1 cellular context compared by ENCODE assay signal in the genomic region with DNA sequence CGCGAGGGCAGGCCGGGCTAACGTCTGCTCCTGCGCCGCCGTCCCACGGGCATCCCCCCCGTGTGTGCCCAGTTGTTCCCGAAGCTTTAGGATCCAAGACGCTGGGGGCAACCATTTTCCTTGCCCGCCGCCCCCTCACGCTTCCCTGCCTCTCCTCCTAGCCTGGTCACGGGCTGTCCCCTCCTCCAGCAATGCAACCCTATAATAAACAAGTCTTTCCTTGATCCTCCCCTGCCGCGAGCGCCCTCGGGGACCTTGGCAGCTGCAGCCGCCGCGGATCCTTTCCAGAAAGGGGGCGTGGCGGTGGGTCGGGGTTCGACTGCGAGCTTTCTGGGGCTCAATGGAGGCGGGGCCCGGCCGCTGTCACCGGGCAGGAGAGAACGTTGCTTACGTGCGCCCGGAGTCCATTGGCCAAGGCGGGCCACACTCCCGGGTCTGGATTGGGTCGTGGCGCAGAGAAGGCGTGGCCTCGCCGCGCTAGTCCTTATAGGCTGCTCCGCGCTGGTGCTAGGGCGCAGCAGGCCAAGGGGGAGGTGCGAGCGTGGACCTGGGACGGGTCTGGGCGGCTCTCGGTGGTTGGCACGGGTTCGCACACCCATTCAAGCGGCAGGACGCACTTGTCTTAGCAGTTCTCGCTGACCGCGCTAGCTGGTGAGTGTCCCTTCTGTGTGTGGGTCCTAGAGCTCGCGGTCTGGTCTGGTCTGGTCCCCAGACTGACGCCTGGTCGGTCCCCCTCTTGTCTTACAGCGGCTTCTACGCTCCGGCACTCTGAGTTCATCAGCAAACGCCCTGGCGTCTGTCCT.
TF ChIP-seq lines count a peak whose summit lies in the region.

Gene DDIT4, plus strand, starts transcription at position 515 of the 803 bp plus-strand sequence. CDS start 293 bp downstream, outside the sequence.

TF ChIP-seq in K562, 482 proteins besides CTCF, POLR2A, EP300 and RAD21 (continued from another document and continues in another):
- TF ChIP-seq ETS1 (conservative IDR thresholded peaks at IDR 0.05; ENCODE audit: control insufficient read depth, low read depth, low read length) (peak; percentile 57), SIRT6 (IDR thresholded peaks at IDR 0.05; ENCODE audit: low read depth, low read length) (peak; percentile 73), RBM22 (IDR thresholded peaks at IDR 0.05; ENCODE audit: low read depth, low read length, poor library complexity, severe bottlenecking) (peak; percentile 46), ZFP91 (CRISPR knock-in tag; IDR thresholded peaks at IDR 0.05) (no peak; the same call in 1 of the 2 replicates), ZSCAN32 (CRISPR knock-in tag; IDR thresholded peaks at IDR 0.05) (peak; percentile 67), ELF2 (CRISPR knock-in tag; IDR thresholded peaks at IDR 0.05) (peak; percentile 79), HDAC2 (IDR thresholded peaks at IDR 0.05) (no peak; the same call in 1 of the 2 replicates), KDM2B (CRISPR knock-in tag; IDR thresholded peaks at IDR 0.05) (peak; percentile 97), E2F6 (IDR thresholded peaks at IDR 0.05; ENCODE audit: borderline replicate concordance in 1 of 2, extremely low read depth in 1 of 2, insufficient read depth in 1 of 2, insufficient read length in 1 of 2, low read depth in 1 of 2, low read length in 1 of 2, poor library complexity in 1 of 2, severe bottlenecking in 1 of 2) (peak; percentile 52 to 55), ZNF12 (CRISPR knock-in tag; IDR thresholded peaks at IDR 0.05) (peak; percentile 100), SOX6 (IDR thresholded peaks at IDR 0.05) (no peak), NFYB (IDR thresholded peaks at IDR 0.05; ENCODE audit: extremely low read depth, insufficient read length) (peak; percentile 67), USF2 (CRISPR knock-in tag; IDR thresholded peaks at IDR 0.05) (peak; percentile 64; the same call in 1 of the 2 replicates), MEIS2 (IDR thresholded peaks at IDR 0.05; ENCODE audit: partially characterized antibody) (no peak), SRF (CRISPR knock-in tag; IDR thresholded peaks at IDR 0.05) (peak; percentile 52 to 74; a peak in 1 of 4 replicates), NFATC3 (IDR thresholded peaks at IDR 0.05) (0 out of 2 replicates have a peak, but pooled peaks have one; percentile 71), ZNF224 (CRISPR knock-in tag; IDR thresholded peaks at IDR 0.05) (peak; percentile 71; the same call in 1 of the 2 replicates), E2F4 (CRISPR knock-in tag; IDR thresholded peaks at IDR 0.05; ENCODE audit: low read depth) (no peak), RBBP5 (IDR thresholded peaks at IDR 0.05; ENCODE audit: borderline replicate concordance, insufficient read depth, low read length, poor library complexity, severe bottlenecking) (peak; percentile 16), ZNF217 (CRISPR knock-in tag; IDR thresholded peaks at IDR 0.05) (no peak), ZNF134 (CRISPR knock-in tag; conservative IDR thresholded peaks at IDR 0.05) (no peak)
- TF ChIP-seq, protein P1, sequence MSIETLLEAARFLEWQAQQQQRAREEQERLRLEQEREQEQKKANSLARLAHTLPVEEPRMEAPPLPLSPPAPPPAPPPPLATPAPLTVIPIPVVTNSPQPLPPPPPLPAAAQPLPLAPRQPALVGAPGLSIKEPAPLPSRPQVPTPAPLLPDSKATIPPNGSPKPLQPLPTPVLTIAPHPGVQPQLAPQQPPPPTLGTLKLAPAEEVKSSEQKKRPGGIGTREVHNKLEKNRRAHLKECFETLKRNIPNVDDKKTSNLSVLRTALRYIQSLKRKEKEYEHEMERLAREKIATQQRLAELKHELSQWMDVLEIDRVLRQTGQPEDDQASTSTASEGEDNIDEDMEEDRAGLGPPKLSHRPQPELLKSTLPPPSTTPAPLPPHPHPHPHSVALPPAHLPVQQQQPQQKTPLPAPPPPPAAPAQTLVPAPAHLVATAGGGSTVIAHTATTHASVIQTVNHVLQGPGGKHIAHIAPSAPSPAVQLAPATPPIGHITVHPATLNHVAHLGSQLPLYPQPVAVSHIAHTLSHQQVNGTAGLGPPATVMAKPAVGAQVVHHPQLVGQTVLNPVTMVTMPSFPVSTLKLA (conservative IDR thresholded peaks at IDR 0.05): no peak
- TF ChIP-seq, protein P2, sequence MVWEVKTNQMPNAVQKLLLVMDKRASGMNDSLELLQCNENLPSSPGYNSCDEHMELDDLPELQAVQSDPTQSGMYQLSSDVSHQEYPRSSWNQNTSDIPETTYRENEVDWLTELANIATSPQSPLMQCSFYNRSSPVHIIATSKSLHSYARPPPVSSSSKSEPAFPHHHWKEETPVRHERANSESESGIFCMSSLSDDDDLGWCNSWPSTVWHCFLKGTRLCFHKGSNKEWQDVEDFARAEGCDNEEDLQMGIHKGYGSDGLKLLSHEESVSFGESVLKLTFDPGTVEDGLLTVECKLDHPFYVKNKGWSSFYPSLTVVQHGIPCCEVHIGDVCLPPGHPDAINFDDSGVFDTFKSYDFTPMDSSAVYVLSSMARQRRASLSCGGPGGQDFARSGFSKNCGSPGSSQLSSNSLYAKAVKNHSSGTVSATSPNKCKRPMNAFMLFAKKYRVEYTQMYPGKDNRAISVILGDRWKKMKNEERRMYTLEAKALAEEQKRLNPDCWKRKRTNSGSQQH (CRISPR knock-in tag; IDR thresholded peaks at IDR 0.05): peak; percentile 98
- TF ChIP-seq, protein P3, sequence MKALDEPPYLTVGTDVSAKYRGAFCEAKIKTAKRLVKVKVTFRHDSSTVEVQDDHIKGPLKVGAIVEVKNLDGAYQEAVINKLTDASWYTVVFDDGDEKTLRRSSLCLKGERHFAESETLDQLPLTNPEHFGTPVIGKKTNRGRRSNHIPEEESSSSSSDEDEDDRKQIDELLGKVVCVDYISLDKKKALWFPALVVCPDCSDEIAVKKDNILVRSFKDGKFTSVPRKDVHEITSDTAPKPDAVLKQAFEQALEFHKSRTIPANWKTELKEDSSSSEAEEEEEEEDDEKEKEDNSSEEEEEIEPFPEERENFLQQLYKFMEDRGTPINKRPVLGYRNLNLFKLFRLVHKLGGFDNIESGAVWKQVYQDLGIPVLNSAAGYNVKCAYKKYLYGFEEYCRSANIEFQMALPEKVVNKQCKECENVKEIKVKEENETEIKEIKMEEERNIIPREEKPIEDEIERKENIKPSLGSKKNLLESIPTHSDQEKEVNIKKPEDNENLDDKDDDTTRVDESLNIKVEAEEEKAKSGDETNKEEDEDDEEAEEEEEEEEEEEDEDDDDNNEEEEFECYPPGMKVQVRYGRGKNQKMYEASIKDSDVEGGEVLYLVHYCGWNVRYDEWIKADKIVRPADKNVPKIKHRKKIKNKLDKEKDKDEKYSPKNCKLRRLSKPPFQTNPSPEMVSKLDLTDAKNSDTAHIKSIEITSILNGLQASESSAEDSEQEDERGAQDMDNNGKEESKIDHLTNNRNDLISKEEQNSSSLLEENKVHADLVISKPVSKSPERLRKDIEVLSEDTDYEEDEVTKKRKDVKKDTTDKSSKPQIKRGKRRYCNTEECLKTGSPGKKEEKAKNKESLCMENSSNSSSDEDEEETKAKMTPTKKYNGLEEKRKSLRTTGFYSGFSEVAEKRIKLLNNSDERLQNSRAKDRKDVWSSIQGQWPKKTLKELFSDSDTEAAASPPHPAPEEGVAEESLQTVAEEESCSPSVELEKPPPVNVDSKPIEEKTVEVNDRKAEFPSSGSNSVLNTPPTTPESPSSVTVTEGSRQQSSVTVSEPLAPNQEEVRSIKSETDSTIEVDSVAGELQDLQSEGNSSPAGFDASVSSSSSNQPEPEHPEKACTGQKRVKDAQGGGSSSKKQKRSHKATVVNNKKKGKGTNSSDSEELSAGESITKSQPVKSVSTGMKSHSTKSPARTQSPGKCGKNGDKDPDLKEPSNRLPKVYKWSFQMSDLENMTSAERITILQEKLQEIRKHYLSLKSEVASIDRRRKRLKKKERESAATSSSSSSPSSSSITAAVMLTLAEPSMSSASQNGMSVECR (CRISPR knock-in tag; IDR thresholded peaks at IDR 0.05): no peak; the same call in 1 of the 2 replicates
- TF ChIP-seq, protein P4, sequence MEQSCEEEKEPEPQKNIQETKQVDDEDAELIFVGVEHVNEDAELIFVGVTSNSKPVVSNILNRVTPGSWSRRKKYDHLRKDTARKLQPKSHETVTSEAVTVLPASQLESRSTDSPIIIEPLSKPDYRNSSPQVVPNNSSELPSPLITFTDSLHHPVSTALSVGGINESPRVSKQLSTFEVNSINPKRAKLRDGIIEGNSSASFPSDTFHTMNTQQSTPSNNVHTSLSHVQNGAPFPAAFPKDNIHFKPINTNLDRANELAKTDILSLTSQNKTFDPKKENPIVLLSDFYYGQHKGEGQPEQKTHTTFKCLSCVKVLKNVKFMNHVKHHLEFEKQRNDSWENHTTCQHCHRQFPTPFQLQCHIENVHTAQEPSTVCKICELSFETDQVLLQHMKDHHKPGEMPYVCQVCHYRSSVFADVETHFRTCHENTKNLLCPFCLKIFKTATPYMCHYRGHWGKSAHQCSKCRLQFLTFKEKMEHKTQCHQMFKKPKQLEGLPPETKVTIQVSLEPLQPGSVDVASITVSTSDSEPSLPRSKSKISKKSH (CRISPR knock-in tag; IDR thresholded peaks at IDR 0.05): peak; percentile 84
- TF ChIP-seq, protein P5, sequence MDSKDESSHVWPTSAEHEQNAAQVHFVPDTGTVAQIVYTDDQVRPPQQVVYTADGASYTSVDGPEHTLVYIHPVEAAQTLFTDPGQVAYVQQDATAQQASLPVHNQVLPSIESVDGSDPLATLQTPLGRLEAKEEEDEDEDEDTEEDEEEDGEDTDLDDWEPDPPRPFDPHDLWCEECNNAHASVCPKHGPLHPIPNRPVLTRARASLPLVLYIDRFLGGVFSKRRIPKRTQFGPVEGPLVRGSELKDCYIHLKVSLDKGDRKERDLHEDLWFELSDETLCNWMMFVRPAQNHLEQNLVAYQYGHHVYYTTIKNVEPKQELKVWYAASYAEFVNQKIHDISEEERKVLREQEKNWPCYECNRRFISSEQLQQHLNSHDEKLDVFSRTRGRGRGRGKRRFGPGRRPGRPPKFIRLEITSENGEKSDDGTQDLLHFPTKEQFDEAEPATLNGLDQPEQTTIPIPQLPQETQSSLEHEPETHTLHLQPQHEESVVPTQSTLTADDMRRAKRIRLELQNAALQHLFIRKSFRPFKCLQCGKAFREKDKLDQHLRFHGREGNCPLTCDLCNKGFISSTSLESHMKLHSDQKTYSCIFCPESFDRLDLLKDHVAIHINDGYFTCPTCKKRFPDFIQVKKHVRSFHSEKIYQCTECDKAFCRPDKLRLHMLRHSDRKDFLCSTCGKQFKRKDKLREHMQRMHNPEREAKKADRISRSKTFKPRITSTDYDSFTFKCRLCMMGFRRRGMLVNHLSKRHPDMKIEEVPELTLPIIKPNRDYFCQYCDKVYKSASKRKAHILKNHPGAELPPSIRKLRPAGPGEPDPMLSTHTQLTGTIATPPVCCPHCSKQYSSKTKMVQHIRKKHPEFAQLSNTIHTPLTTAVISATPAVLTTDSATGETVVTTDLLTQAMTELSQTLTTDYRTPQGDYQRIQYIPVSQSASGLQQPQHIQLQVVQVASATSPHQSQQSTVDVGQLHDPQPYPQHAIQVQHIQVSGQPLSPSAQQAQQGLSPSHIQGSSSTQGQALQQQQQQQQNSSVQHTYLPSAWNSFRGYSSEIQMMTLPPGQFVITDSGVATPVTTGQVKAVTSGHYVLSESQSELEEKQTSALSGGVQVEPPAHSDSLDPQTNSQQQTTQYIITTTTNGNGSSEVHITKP (IDR thresholded peaks at IDR 0.05; ENCODE audit: partially characterized antibody): no peak
- TF ChIP-seq, protein P6, sequence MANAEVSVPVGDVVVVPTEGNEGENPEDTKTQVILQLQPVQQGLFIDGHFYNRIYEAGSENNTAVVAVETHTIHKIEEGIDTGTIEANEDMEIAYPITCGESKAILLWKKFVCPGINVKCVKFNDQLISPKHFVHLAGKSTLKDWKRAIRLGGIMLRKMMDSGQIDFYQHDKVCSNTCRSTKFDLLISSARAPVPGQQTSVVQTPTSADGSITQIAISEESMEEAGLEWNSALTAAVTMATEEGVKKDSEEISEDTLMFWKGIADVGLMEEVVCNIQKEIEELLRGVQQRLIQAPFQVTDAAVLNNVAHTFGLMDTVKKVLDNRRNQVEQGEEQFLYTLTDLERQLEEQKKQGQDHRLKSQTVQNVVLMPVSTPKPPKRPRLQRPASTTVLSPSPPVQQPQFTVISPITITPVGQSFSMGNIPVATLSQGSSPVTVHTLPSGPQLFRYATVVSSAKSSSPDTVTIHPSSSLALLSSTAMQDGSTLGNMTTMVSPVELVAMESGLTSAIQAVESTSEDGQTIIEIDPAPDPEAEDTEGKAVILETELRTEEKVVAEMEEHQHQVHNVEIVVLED (CRISPR knock-in tag; IDR thresholded peaks at IDR 0.05): 0 out of 2 replicates have a peak, but pooled peaks have one; percentile 16
